ENCODE assay signal across 10 cellular contexts in genomic region chr3:110094002-110094401, GRCh38.
"Had no signal": no experiment of that assay in that cellular context is flagged by ENCODE, and none has a peak within 500 bp of the region (broad histone marks: within the 10 kb centered on the region; RNA-seq: fewer than 3 reads in every experiment).

No MANE protein-coding gene starts in this region.

- H3K27ac ChIP-seq: GM23248, HL-60 had no signal

- ATAC-seq: HCT116, HepG2, K562 had no signal

- H3K36me3 ChIP-seq: HAP-1 had no signal

- H3K9ac ChIP-seq: GM23248 had no signal

- H3K4me3 ChIP-seq: GM23248, HAP-1, K562 had no signal

- DNase-seq: GM23248, GOT3, H7, HFFc6, KG1 had no signal

- H2AFZ ChIP-seq: GM23248 had no signal

- H3K9me3 ChIP-seq: HAP-1 had no signal
